In genomic region chr4:3096207-3096606, GRCh38 we compare ENCODE assay signal across 20 cellular contexts. TPM values are rescaled to one million over a fixed set of nuclear protein-coding genes. Genes with fewer than 3 reads are reported as not detected.
DNase-seq lines count a peak whose midpoint lies in the region; ATAC-seq lines count a peak whose summit lies in the region.
"Had no signal": no experiment of that assay in that cellular context is flagged by ENCODE, and none has a peak within 500 bp of the region (broad histone marks: within the 10 kb centered on the region; RNA-seq: fewer than 3 reads in every experiment).

No MANE protein-coding gene starts in this region.

- no peaks in the 10 kb centered on the region for H3K9me3 ChIP-seq in T-helper 17 cell (ENCODE audit: control insufficient read depth, low read length, poor library complexity, severe bottlenecking)
- H3K9me3 ChIP-seq: A549, HAP-1 had no signal

- H3K27ac Mint-ChIP-seq in T-helper 17 cell = peak overlapping the region; percentile 78
- H3K27ac Mint-ChIP-seq in stimulated activated effector memory CD8-positive, alpha-beta T cell treated with anti-CD3 and anti-CD28 coated beads, Interleukin-12 subunit alpha, Interleukin-12 subunit beta, amount 100 ng/mL, for 72 hours = peak overlapping the region; percentile 61

- ATAC-seq in T-helper 17 cell = no peak
- peak; percentile 54 for ATAC-seq in left colon
- no peak for ATAC-seq in stimulated activated effector memory CD8-positive, alpha-beta T cell treated with anti-CD3 and anti-CD28 coated beads, Interleukin-12 subunit alpha, Interleukin-12 subunit beta, amount 100 ng/mL, for 72 hours
- ATAC-seq in GM21717 (IDR thresholded peaks at IDR 0.05; ENCODE audit: unreplicated experiment) = no peak
- no peak for ATAC-seq in HG02571 (IDR thresholded peaks at IDR 0.05; ENCODE audit: unreplicated experiment)
- ATAC-seq: A549 had no signal

- intact Hi-C loops in left colon (cut with DNase I, micrococcal nuclease) = no loop called here

- no peak overlapping the region for H3K4me3 Mint-ChIP-seq in T-helper 17 cell
- no peak overlapping the region for H3K4me3 Mint-ChIP-seq in stimulated activated effector memory CD8-positive, alpha-beta T cell treated with anti-CD3 and anti-CD28 coated beads, Interleukin-12 subunit alpha, Interleukin-12 subunit beta, amount 100 ng/mL, for 72 hours
- H3K4me3 Mint-ChIP-seq: CD14-positive monocyte; CD4-positive, alpha-beta memory T cell had no signal

- no peaks in the 10 kb centered on the region for H3K27me3 Mint-ChIP-seq in T-helper 17 cell
- H3K27me3 Mint-ChIP-seq: CD4-positive, alpha-beta memory T cell had no signal

- peak; percentile 6 for DNase-seq in NCI-H510A treated with DMSO at 0.1 percent for 48 hours (lab: John Stamatoyannopoulos, UW)
- DNase-seq in NCI-H510A (lab: John Stamatoyannopoulos, UW) = no peak
- DNase-seq in T-helper 17 cell = no peak
- no peak for DNase-seq in left colon
- no peak for DNase-seq in stimulated activated effector memory CD8-positive, alpha-beta T cell treated with anti-CD3 and anti-CD28 coated beads, Interleukin-12 subunit alpha, Interleukin-12 subunit beta, amount 100 ng/mL, for 72 hours (ENCODE audit: low spot score in 2 of 2)
- DNase-seq in activated effector memory CD4-positive, alpha-beta T cell treated with anti-CD3 and anti-CD28 coated beads, Interleukin-2, amount 50 U/mL, for 16 hours = no peak
- DNase-seq: CD4-positive, alpha-beta memory T cell; DMS153; DMS79; GF-D8; GM23248; IMR-90 had no signal

- no peaks in the 10 kb centered on the region for H3K9me3 Mint-ChIP-seq in stimulated activated effector memory CD8-positive, alpha-beta T cell treated with anti-CD3 and anti-CD28 coated beads, Interleukin-12 subunit alpha, Interleukin-12 subunit beta, amount 100 ng/mL, for 72 hours
- H3K9me3 Mint-ChIP-seq: CD14-positive monocyte; CD4-positive, alpha-beta memory T cell had no signal

- H3K36me3 Mint-ChIP-seq in T-helper 17 cell (ENCODE audit: low read depth) = peaks cover 14% of the 10 kb centered on the region
- peaks cover 71% of the 10 kb centered on the region for H3K36me3 Mint-ChIP-seq in stimulated activated effector memory CD8-positive, alpha-beta T cell treated with anti-CD3 and anti-CD28 coated beads, Interleukin-12 subunit alpha, Interleukin-12 subunit beta, amount 100 ng/mL, for 72 hours

- H3K4me1 Mint-ChIP-seq in T-helper 17 cell = peaks cover 21% of the 10 kb centered on the region
- peaks cover 17% of the 10 kb centered on the region for H3K4me1 Mint-ChIP-seq in stimulated activated effector memory CD8-positive, alpha-beta T cell treated with anti-CD3 and anti-CD28 coated beads, Interleukin-12 subunit alpha, Interleukin-12 subunit beta, amount 100 ng/mL, for 72 hours
- H3K4me1 Mint-ChIP-seq: CD14-positive monocyte had no signal

RNA-seq across cellular contexts. Expression of gene HTT, which starts 21.7 kb away (rescaled TPM):
- total RNA-seq in T-helper 17 cell (10 to 100 TPM; 83.9 to 89.9 TPM), left colon (10 to 100 TPM; 51.7 to 59.1 TPM)

RNA-seq across cellular contexts. Expression of gene HTT-AS, which starts 21.9 kb away (rescaled TPM):
- total RNA-seq in T-helper 17 cell (not detected), left colon (not detected)
- total RNA-seq: CD4-positive, alpha-beta memory T cell; Daoy; GM23248; H4; HT1080; IMR-90 had no signal
